In the genomic region with DNA sequence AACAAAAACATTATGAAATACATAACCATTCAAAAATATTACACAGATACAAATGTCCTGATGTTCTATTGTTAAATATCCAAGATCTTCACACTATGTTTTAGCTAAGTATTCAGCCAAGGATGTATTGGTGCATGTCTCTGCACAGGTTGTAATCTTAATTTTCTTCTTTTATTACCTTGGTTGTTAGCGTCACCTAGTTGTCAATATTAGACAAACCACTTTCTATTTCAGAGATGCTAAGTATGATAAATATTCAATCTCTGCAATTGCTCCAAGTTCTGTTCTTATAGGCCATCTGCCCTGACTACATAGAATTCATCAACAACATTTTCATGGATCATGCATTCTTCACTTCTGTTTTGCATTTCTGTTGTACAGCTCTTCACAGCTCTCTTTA, we compare ENCODE assay signal across 1 cellular context.
TF ChIP-seq lines count a peak whose summit lies in the region.

No MANE protein-coding gene starts in this region.

TF ChIP-seq in HCT116, 20 proteins besides CTCF, POLR2A, EP300 and RAD21 (continued from another document):
- no peak for TF ChIP-seq CEBPB (IDR thresholded peaks at IDR 0.05; ENCODE audit: low read depth)
- TF ChIP-seq, protein P1, sequence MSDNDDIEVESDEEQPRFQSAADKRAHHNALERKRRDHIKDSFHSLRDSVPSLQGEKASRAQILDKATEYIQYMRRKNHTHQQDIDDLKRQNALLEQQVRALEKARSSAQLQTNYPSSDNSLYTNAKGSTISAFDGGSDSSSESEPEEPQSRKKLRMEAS (IDR thresholded peaks at IDR 0.05) = no peak
- no peak for TF ChIP-seq ZFX (IDR thresholded peaks at IDR 0.05)
- no peak for TF ChIP-seq SP1 (IDR thresholded peaks at IDR 0.05; ENCODE audit: low read depth)
- no peak for TF ChIP-seq SIN3A (IDR thresholded peaks at IDR 0.05; ENCODE audit: low read depth)
- no peak for TF ChIP-seq SRF (IDR thresholded peaks at IDR 0.05; ENCODE audit: low read depth)
- TF ChIP-seq ZBTB33 (IDR thresholded peaks at IDR 0.05; ENCODE audit: extremely low read depth, insufficient replicate concordance, low read length) = no peak
- TF ChIP-seq EZH2phosphoT487 (IDR thresholded peaks at IDR 0.05; ENCODE audit: borderline replicate concordance) = no peak
- TF ChIP-seq JUND (IDR thresholded peaks at IDR 0.05) = no peak
- TF ChIP-seq TCF7L2 (IDR thresholded peaks at IDR 0.05; ENCODE audit: borderline replicate concordance, extremely low read depth, insufficient read depth, insufficient read length) = no peak
- no peak for TF ChIP-seq EGR1 (IDR thresholded peaks at IDR 0.05; ENCODE audit: low read depth)
